ENCODE assay signal across 8 cellular contexts in genomic region chr9:86354048-86354881, GRCh38. TPM values are rescaled to one million over a fixed set of nuclear protein-coding genes. Genes with fewer than 3 reads are reported as not detected.
DNase-seq lines count a peak whose midpoint lies in the region; ATAC-seq and TF ChIP-seq lines count a peak whose summit lies in the region.

TSS of gene TUT7 (minus strand) at chr9:86354410. CDS start at chr9:86353199, 1,211 bp downstream.

- DNase-seq in NCI-H2029 (lab: John Stamatoyannopoulos, UW) (peak; percentile 95), T-helper 9 cell (peak; percentile 91), astrocyte of the cerebellum (ENCODE audit: low read depth) (peak; percentile 89), hepatocyte (ENCODE audit: low spot score) (peak; percentile 97), renal cortical epithelial cell (ENCODE audit: low read depth) (peak; percentile 76), aorta (peak; percentile 97 to 99)

- H3K27ac ChIP-seq in hepatocyte (peak within 1 kb of the TSS; percentile 97), aorta (ENCODE audit: low read depth in 1 of 2, low read length in 2 of 2) (peak within 1 kb of the TSS; percentile 81 to 91)

- no peaks in the 10 kb centered on the region for H3K9me2 ChIP-seq in hepatocyte (replicated peaks; ENCODE audit: insufficient read depth)

- H3K4me3 ChIP-seq in astrocyte of the cerebellum (ENCODE audit: low read depth, low read length) (peak within 1 kb of the TSS; percentile 92), hepatocyte (peak within 1 kb of the TSS; percentile 91), aorta (ENCODE audit: low read length in 2 of 2) (peak within 1 kb of the TSS; percentile 52 to 89)

- ATAC-seq in GM18511 (IDR thresholded peaks at IDR 0.05; ENCODE audit: unreplicated experiment) (peak; percentile 79), HG02981 (IDR thresholded peaks at IDR 0.05; ENCODE audit: unreplicated experiment) (peak; percentile 82), aorta (ENCODE audit: low FRiP score) (peak; percentile 99)

- H3K79me2 ChIP-seq in hepatocyte = peaks cover 44% of the 10 kb centered on the region

- peaks cover 7% of the 10 kb centered on the region for H4K20me1 ChIP-seq in hepatocyte (ENCODE audit: insufficient read depth, poor library complexity, severe bottlenecking)

- H3K4me2 ChIP-seq in hepatocyte = peak within 1 kb of the TSS; percentile 86

- H3K9me3 ChIP-seq in hepatocyte (ENCODE audit: low read depth) = no peaks in the 10 kb centered on the region
- no peaks in the 10 kb centered on the region for H3K9me3 ChIP-seq in aorta (ENCODE audit: control insufficient read depth, low read length)

- in situ Hi-C loops in astrocyte of the cerebellum (cut with HindIII; ENCODE audit: low sequenced_read_pairs) = no loop called here

- H3K36me3 ChIP-seq in hepatocyte (replicated peaks; ENCODE audit: insufficient read depth, low read depth) = no peaks in the 10 kb centered on the region
- H3K36me3 ChIP-seq in aorta (ENCODE audit: control insufficient read depth in 1 of 2, insufficient read depth in 2 of 2, low read length in 1 of 2) = no peaks in the 10 kb centered on the region

- under 1% methylated on average over 63 of the region's 85 CpGs for WGBS in hepatocyte (ENCODE audit: low lambda C conversion rate, missing lambda C conversion rate)
- WGBS in aorta, 2 donors = 0 to 1% methylated on average over 60 to 85 of the region's 85 CpGs

- H2AFZ ChIP-seq in hepatocyte = peak within 1 kb of the TSS; percentile 84

- intact Hi-C loops in aorta (cut with DNase I) = no loop called here

- H3K4me1 ChIP-seq in hepatocyte (ENCODE audit: insufficient read depth) = peaks cover 20% of the 10 kb centered on the region
- H3K4me1 ChIP-seq in aorta (ENCODE audit: control insufficient read depth in 1 of 2, insufficient read depth in 2 of 2, low read length in 2 of 2) = peaks cover 0 to 5% of the 10 kb centered on the region in 2 donors

- H3K27me3 ChIP-seq in hepatocyte (no peaks in the 10 kb centered on the region), aorta (ENCODE audit: control insufficient read depth in 1 of 2, insufficient read depth in 2 of 2, low read length in 1 of 2) (no peaks in the 10 kb centered on the region)

- no peak for TF ChIP-seq CTCF in astrocyte of the cerebellum (IDR thresholded peaks at IDR 0.05; ENCODE audit: low read depth, low read length, missing control alignments)
- no peak for TF ChIP-seq CTCF in hepatocyte (IDR thresholded peaks at IDR 0.05; ENCODE audit: poor library complexity)

RNA-seq across cellular contexts. Expression of gene TUT7, which starts in this region (rescaled TPM):
- total RNA-seq in hepatocyte (32.1 and 33.1 TPM in 2 replicates), renal cortical epithelial cell (34.2 and 39.7 TPM in 2 replicates), aorta (10 to 100 TPM; 27.9 to 38.1 TPM)
- polyA plus RNA-seq in hepatocyte (21.5 and 25.1 TPM in 2 replicates), aorta (1 to 10 TPM; 7.1 to 8.4 TPM)

Comparison
In these comparisons a context has a peak if more than half of its experiments do, and no peak if none do; other contexts are left out.
1. Peak in every context shown above with its lines: DNase-seq, ATAC-seq, H3K4me3 ChIP-seq and H3K27ac ChIP-seq.